20 cellular contexts compared by ENCODE assay signal in genomic region chr5:1416856-1417469, GRCh38. TPM values are rescaled to one million over a fixed set of nuclear protein-coding genes. Genes with fewer than 3 reads are reported as not detected.
DNase-seq lines count a peak whose midpoint lies in the region; ATAC-seq and TF ChIP-seq lines count a peak whose summit lies in the region.
"Had no signal": no experiment of that assay in that cellular context is flagged by ENCODE, and none has a peak within 500 bp of the region (broad histone marks: within the 10 kb centered on the region; RNA-seq: fewer than 3 reads in every experiment).

No MANE protein-coding gene starts in this region.

- H3K36me3 ChIP-seq in Peyer's patch (no peaks in the 10 kb centered on the region), left lung (no peaks in the 10 kb centered on the region), sigmoid colon (no peaks in the 10 kb centered on the region)
- H3K36me3 ChIP-seq: BLaER1 treated with 17β-estradiol and CSF1 and Interleukin-3, amounts not matched to agents 10 nM and 100 nM; SJCRH30 had no signal

- ATAC-seq in left lung: no peak

- no peaks in the 10 kb centered on the region for H3K36me3 Mint-ChIP-seq in CD14-positive monocyte
- H3K36me3 Mint-ChIP-seq: CD8-positive, alpha-beta memory T cell had no signal

- peaks cover 0 to 7% (median 3%) of the 10 kb centered on the region in 7 donors for H3K9me3 Mint-ChIP-seq in CD14-positive monocyte
- H3K9me3 Mint-ChIP-seq: CD8-positive, alpha-beta memory T cell had no signal

- DNase-seq in CD14-positive monocyte (ENCODE audit: low spot score) (peak; percentile 16), Peyer's patch (peak in 2 of 3 donors; percentile 11 to 38), left lung (peak; percentile 27 to 51), sigmoid colon (peak; percentile 35), NCI-H748 treated with DMSO at 0.1 percent for 48 hours (lab: John Stamatoyannopoulos, UW) (no peak), NCI-H1436 treated with DMSO at 0.1 percent for 48 hours (lab: John Stamatoyannopoulos, UW) (no peak)
- DNase-seq in activated effector memory CD4-positive, alpha-beta T cell treated with Interleukin-2 at 50 U/mL for 16 hours: no peak
- DNase-seq: GOT3, KG1, NCI-H1105 treated with DMSO at 0.1 percent for 48 hours, NCI-H1694 treated with DMSO at 0.1 percent for 48 hours, NCI-H2107, NCI-H2227 treated with DMSO at 0.1 percent for 48 hours, NCI-H510A treated with DMSO at 0.1 percent for 48 hours, NCI-H82, RPMI8226, SJCRH30 had no signal

- no peak for TF ChIP-seq EP300 in sigmoid colon (IDR thresholded peaks at IDR 0.05)

- H3K4me3 Mint-ChIP-seq in CD14-positive monocyte: no peak overlapping the region
- H3K4me3 Mint-ChIP-seq: CD8-positive, alpha-beta memory T cell had no signal

- H3K4me1 ChIP-seq in Peyer's patch (no peaks in the 10 kb centered on the region), left lung (no peaks in the 10 kb centered on the region), sigmoid colon (no peaks in the 10 kb centered on the region)
- H3K4me1 ChIP-seq: SJCRH30 had no signal

- intact Hi-C loops in CD14-positive monocyte (cut with micrococcal nuclease) (no loop called here), left lung (cut with DNase I) (no loop called here), sigmoid colon (cut with DNase I) (no loop called here)

- H3K27me3 Mint-ChIP-seq in CD14-positive monocyte (ENCODE audit: low read depth in 3 of 3): peaks cover 2 to 12% (median 5%) of the 10 kb centered on the region in 3 donors

- H3K9me3 ChIP-seq in Peyer's patch (no peaks in the 10 kb centered on the region), left lung (no peaks in the 10 kb centered on the region), sigmoid colon (no peaks in the 10 kb centered on the region)
- H3K9me3 ChIP-seq: SJCRH30 had no signal

- WGBS in sigmoid colon, 2 donors: 91% methylated on average over 12 of the region's 12 CpGs

- H3K27me3 ChIP-seq in Peyer's patch: no peaks in the 10 kb centered on the region
- peaks cover 0 to 25% of the 10 kb centered on the region in 2 donors for H3K27me3 ChIP-seq in left lung
- peaks cover 0 to 21% (median 0%) of the 10 kb centered on the region in 3 donors for H3K27me3 ChIP-seq in sigmoid colon
- H3K27me3 ChIP-seq: BLaER1 treated with 17β-estradiol and CSF1 and Interleukin-3, amounts not matched to agents 10 nM and 100 nM; SJCRH30 had no signal

- H3K4me1 Mint-ChIP-seq in CD14-positive monocyte: no peaks in the 10 kb centered on the region

- no peak overlapping the region for H3K4me3 ChIP-seq in Peyer's patch
- no peak overlapping the region for H3K4me3 ChIP-seq in left lung
- H3K4me3 ChIP-seq in sigmoid colon: no peak overlapping the region
- H3K4me3 ChIP-seq: BLaER1 treated with 17β-estradiol and CSF1 and Interleukin-3, amounts not matched to agents 10 nM and 100 nM; SJCRH30 had no signal

- TF ChIP-seq POLR2A in Peyer's patch (IDR thresholded peaks at IDR 0.05) (no peak), sigmoid colon (IDR thresholded peaks at IDR 0.05) (no peak)

- H3K27ac Mint-ChIP-seq in CD14-positive monocyte: peak overlapping the region in 1 of 7 donors; percentile 10
- H3K27ac Mint-ChIP-seq: CD8-positive, alpha-beta memory T cell had no signal

- no peak for TF ChIP-seq CTCF in CD14-positive monocyte (IDR thresholded peaks at IDR 0.05)
- TF ChIP-seq CTCF in Peyer's patch (IDR thresholded peaks at IDR 0.05): no peak
- no peak for TF ChIP-seq CTCF in left lung (IDR thresholded peaks at IDR 0.05)
- TF ChIP-seq CTCF in sigmoid colon (IDR thresholded peaks at IDR 0.05): no peak

- no peak overlapping the region for H3K27ac ChIP-seq in Peyer's patch
- H3K27ac ChIP-seq in left lung: no peak overlapping the region
- no peak overlapping the region for H3K27ac ChIP-seq in sigmoid colon
- H3K27ac ChIP-seq: BLaER1 treated with 17β-estradiol and CSF1 and Interleukin-3, amounts not matched to agents 10 nM and 100 nM; SJCRH30 had no signal

RNA-seq across cellular contexts. Expression of gene SLC6A3, which starts 28.3 kb away (rescaled TPM):
- polyA plus RNA-seq in CD14-positive monocyte (not detected), sigmoid colon (under 1 TPM in 1 of 3 donors, not detected in 2; 0.06 TPM)
- total RNA-seq in Peyer's patch (under 1 TPM in 2 of 4 donors, not detected in 2; 0.40 to 0.70 TPM), left lung (1 to 10 TPM in 1 of 2 donors, under 1 TPM in 1; 0.10 to 4.3 TPM), sigmoid colon (not detected)
- total RNA-seq: A673; CD8-positive, alpha-beta memory T cell had no signal
- polyA plus RNA-seq: CD8-positive, alpha-beta memory T cell had no signal

Comparison
In these comparisons a context has a peak if more than half of its experiments do, and no peak if none do; other contexts are left out.
1. DNase-seq: peak in CD14-positive monocyte (single experiment), Peyer's patch (2 of 3), left lung (2 of 2) and sigmoid colon (single experiment); none in activated effector memory CD4-positive, alpha-beta T cell treated with Interleukin-2 at 50 U/mL for 16 hours (single experiment), NCI-H748 treated with DMSO at 0.1 percent for 48 hours (single experiment) and NCI-H1436 treated with DMSO at 0.1 percent for 48 hours (single experiment).